In genomic region chr3:153442386-153442785, GRCh38 we compare ENCODE assay signal across 1 cellular context.
TF ChIP-seq lines count a peak whose summit lies in the region.

No MANE protein-coding gene starts in this region.

TF ChIP-seq in GM23338, 12 proteins besides CTCF, POLR2A, EP300 and RAD21:
- TF ChIP-seq ZNF462 (CRISPR knock-in tag; IDR thresholded peaks at IDR 0.05): no peak
